In genomic region chr14:103448097-103448496, GRCh38 we compare ENCODE assay signal across 19 cellular contexts.
DNase-seq lines count a peak whose midpoint lies in the region; ATAC-seq and TF ChIP-seq lines count a peak whose summit lies in the region.
"Had no signal": no experiment of that assay in that cellular context is flagged by ENCODE, and none has a peak within 500 bp of the region (broad histone marks: within the 10 kb centered on the region; RNA-seq: fewer than 3 reads in every experiment).

No MANE protein-coding gene starts in this region.

- peaks cover 13% of the 10 kb centered on the region; the same call in 1 of the 2 replicates for H3K36me3 ChIP-seq in PC-3 (ENCODE audit: low read depth, low read length)

- H3K27ac Mint-ChIP-seq in activated T-cell treated with anti-CD3 and anti-CD28 coated beads, Interleukin-2, amount 50 U/mL, for 72 hours = peak overlapping the region; percentile 30
- peak overlapping the region; percentile 53 to 68 for H3K27ac Mint-ChIP-seq in effector memory CD8-positive, alpha-beta T cell
- H3K27ac Mint-ChIP-seq: activated naive CD4-positive, alpha-beta T cell treated with anti-CD3 and anti-CD28 coated beads for 36 hours; natural killer cell treated with Interleukin-12 subunit alpha and Interleukin-12 subunit beta and Interleukin-15 and Interleukin-18, amount 100 ng/mL, for 72 hours had no signal

- no peak overlapping the region for H3K27ac ChIP-seq in PC-3 (ENCODE audit: low read length)
- H3K27ac ChIP-seq: hepatocyte, KMS-11 had no signal

- BruUV-seq in PC-3 (replicated peaks; lab: Mats Ljungman, UMichigan) = no TSS peak

- no peak for ATAC-seq in activated T-cell treated with anti-CD3 and anti-CD28 coated beads, Interleukin-2, amount 50 U/mL, for 72 hours (replicated peaks in 1 of 2)
- ATAC-seq in PC-3 = peak; percentile 50
- no peak for ATAC-seq in effector memory CD8-positive, alpha-beta T cell (replicated peaks)
- peak; percentile 34 for ATAC-seq in sciatic nerve
- ATAC-seq: natural killer cell treated with Interleukin-12 subunit alpha and Interleukin-12 subunit beta and Interleukin-15 and Interleukin-18, amount 100 ng/mL, for 72 hours had no signal

- H3K9me3 ChIP-seq in PC-3 (ENCODE audit: low read length) = no peaks in the 10 kb centered on the region

- no peaks in the 10 kb centered on the region for H3K4me1 ChIP-seq in PC-3 (ENCODE audit: insufficient read depth, low read length)

- no peak for TF ChIP-seq CTCF in PC-3 (conservative IDR thresholded peaks at IDR 0.05; ENCODE audit: low read depth, low read length)

- H3K27me3 ChIP-seq in PC-3 (ENCODE audit: low read length) = no peaks in the 10 kb centered on the region
- H3K27me3 ChIP-seq: hepatocyte had no signal

- POLR2A ChIA-PET in PC-3 (lab: Charles Lee; ENCODE audit: unreplicated experiment) = no interaction called here

- DNase-seq in activated T-cell treated with anti-CD3 and anti-CD28 coated beads, Interleukin-2, amount 50 U/mL, for 72 hours = no peak
- DNase-seq in activated T-cell treated with anti-CD3 and anti-CD28 coated beads, Interleukin-2, amount 50 U/mL, for 1 hour = no peak
- DNase-seq in PC-3 (peak; percentile 38), sciatic nerve (ENCODE audit: low spot score) (no peak), hepatic stellate cell (ENCODE audit: low spot score) (no peak), NOMO-1 (lab: John Stamatoyannopoulos, UW; ENCODE audit: unreplicated experiment in 2 of 2) (no peak)
- DNase-seq in effector memory CD8-positive, alpha-beta T cell = no peak
- DNase-seq in activated CD8-positive, alpha-beta memory T cell treated with anti-CD3 and anti-CD28 coated beads for 24 hours = no peak
- DNase-seq: activated naive CD4-positive, alpha-beta T cell treated with anti-CD3 and anti-CD28 coated beads for 36 hours; DMS153; mesenchymal stem cell; NCI-H1930; NCI-H226; stimulated activated CD4-positive, alpha-beta T cell treated with anti-CD3 and anti-CD28 coated beads, Interleukin-4, amount 100 ng/mL, for 24 hours had no signal

- H3K79me2 ChIP-seq in PC-3 (ENCODE audit: low read length) = peaks cover 62% of the 10 kb centered on the region

- peaks cover 0 to 10% of the 10 kb centered on the region in 2 donors for H3K36me3 Mint-ChIP-seq in activated T-cell treated with anti-CD3 and anti-CD28 coated beads, Interleukin-2, amount 50 U/mL, for 72 hours (ENCODE audit: insufficient read depth in 2 of 2)
- H3K36me3 Mint-ChIP-seq in effector memory CD8-positive, alpha-beta T cell (ENCODE audit: insufficient read depth) = peaks cover 14% of the 10 kb centered on the region
- H3K36me3 Mint-ChIP-seq: natural killer cell treated with Interleukin-12 subunit alpha and Interleukin-12 subunit beta and Interleukin-15 and Interleukin-18, amount 100 ng/mL, for 72 hours had no signal

- no peak overlapping the region for H3K4me2 ChIP-seq in PC-3 (ENCODE audit: low read length)
- H3K4me2 ChIP-seq: hepatocyte, KMS-11, smooth muscle cell had no signal

- H3K9ac ChIP-seq in PC-3 (ENCODE audit: low read length) = no peak overlapping the region
- H3K9ac ChIP-seq: KMS-11 had no signal

- no peaks in the 10 kb centered on the region for H3F3A ChIP-seq in PC-3 (ENCODE audit: low read length, unreplicated experiment)

- H3K9me2 ChIP-seq in PC-3 (replicated peaks; ENCODE audit: low read length) = no peaks in the 10 kb centered on the region

- H3K27me3 Mint-ChIP-seq in activated T-cell treated with anti-CD3 and anti-CD28 coated beads, Interleukin-2, amount 50 U/mL, for 72 hours (ENCODE audit: low read depth) = no peaks in the 10 kb centered on the region
- H3K27me3 Mint-ChIP-seq in effector memory CD8-positive, alpha-beta T cell = no peaks in the 10 kb centered on the region
- H3K27me3 Mint-ChIP-seq: natural killer cell treated with Interleukin-12 subunit alpha and Interleukin-12 subunit beta and Interleukin-15 and Interleukin-18, amount 100 ng/mL, for 72 hours had no signal

- no peaks in the 10 kb centered on the region for H3K9me3 Mint-ChIP-seq in activated T-cell treated with anti-CD3 and anti-CD28 coated beads, Interleukin-2, amount 50 U/mL, for 72 hours
- no peaks in the 10 kb centered on the region for H3K9me3 Mint-ChIP-seq in effector memory CD8-positive, alpha-beta T cell
- H3K9me3 Mint-ChIP-seq: activated naive CD4-positive, alpha-beta T cell treated with anti-CD3 and anti-CD28 coated beads for 36 hours; CD14-positive monocyte; natural killer cell treated with Interleukin-12 subunit alpha and Interleukin-12 subunit beta and Interleukin-15 and Interleukin-18, amount 100 ng/mL, for 72 hours had no signal

- H4K20me1 ChIP-seq in PC-3 (ENCODE audit: low read length) = peaks cover 10% of the 10 kb centered on the region

- H3K4me1 Mint-ChIP-seq in activated T-cell treated with anti-CD3 and anti-CD28 coated beads, Interleukin-2, amount 50 U/mL, for 72 hours (ENCODE audit: low read depth) = peaks cover 14% of the 10 kb centered on the region
- peaks cover 35 to 53% of the 10 kb centered on the region in 2 donors for H3K4me1 Mint-ChIP-seq in effector memory CD8-positive, alpha-beta T cell (ENCODE audit: low read depth in 2 of 2)

- no peak overlapping the region for H2AFZ ChIP-seq in PC-3 (ENCODE audit: low read length)
- H2AFZ ChIP-seq: hepatocyte had no signal

- H3K4me3 Mint-ChIP-seq in activated T-cell treated with anti-CD3 and anti-CD28 coated beads, Interleukin-2, amount 50 U/mL, for 72 hours = no peak overlapping the region
- H3K4me3 Mint-ChIP-seq in effector memory CD8-positive, alpha-beta T cell = no peak overlapping the region
- H3K4me3 Mint-ChIP-seq: activated naive CD4-positive, alpha-beta T cell treated with anti-CD3 and anti-CD28 coated beads for 36 hours; CD14-positive monocyte; natural killer cell treated with Interleukin-12 subunit alpha and Interleukin-12 subunit beta and Interleukin-15 and Interleukin-18, amount 100 ng/mL, for 72 hours had no signal

- CTCF ChIA-PET in PC-3 (lab: Charles Lee) = no interaction called here

- intact Hi-C loops in PC-3 (cut with micrococcal nuclease) = no loop called here
- intact Hi-C loops in sciatic nerve (cut with DNase I) = no loop called here

- H3K4me3 ChIP-seq in PC-3 (ENCODE audit: low read length) = no peak overlapping the region
- H3K4me3 ChIP-seq: hepatocyte, smooth muscle cell had no signal

Comparison
In these comparisons a context has a peak if more than half of its experiments do, and no peak if none do; other contexts are left out.
1. ATAC-seq: peak in PC-3 (single experiment) and sciatic nerve (single experiment); none in activated T-cell treated with anti-CD3 and anti-CD28 coated beads, Interleukin-2, amount 50 U/mL, for 72 hours (0 of 2) and effector memory CD8-positive, alpha-beta T cell (single experiment).